In genomic region chr17:49106366-49107210, GRCh38 we compare ENCODE assay signal across 1 cellular context.
TF ChIP-seq lines count a peak whose summit lies in the region.

No MANE protein-coding gene starts in this region.

TF ChIP-seq in HepG2, 621 proteins besides CTCF, POLR2A, EP300 and RAD21 (continued from another document and continues in another):
- TF ChIP-seq ZBTB40 (IDR thresholded peaks at IDR 0.05): no peak
- no peak for TF ChIP-seq ZBTB40 (CRISPR knock-in tag; IDR thresholded peaks at IDR 0.05)
- TF ChIP-seq, protein P1, sequence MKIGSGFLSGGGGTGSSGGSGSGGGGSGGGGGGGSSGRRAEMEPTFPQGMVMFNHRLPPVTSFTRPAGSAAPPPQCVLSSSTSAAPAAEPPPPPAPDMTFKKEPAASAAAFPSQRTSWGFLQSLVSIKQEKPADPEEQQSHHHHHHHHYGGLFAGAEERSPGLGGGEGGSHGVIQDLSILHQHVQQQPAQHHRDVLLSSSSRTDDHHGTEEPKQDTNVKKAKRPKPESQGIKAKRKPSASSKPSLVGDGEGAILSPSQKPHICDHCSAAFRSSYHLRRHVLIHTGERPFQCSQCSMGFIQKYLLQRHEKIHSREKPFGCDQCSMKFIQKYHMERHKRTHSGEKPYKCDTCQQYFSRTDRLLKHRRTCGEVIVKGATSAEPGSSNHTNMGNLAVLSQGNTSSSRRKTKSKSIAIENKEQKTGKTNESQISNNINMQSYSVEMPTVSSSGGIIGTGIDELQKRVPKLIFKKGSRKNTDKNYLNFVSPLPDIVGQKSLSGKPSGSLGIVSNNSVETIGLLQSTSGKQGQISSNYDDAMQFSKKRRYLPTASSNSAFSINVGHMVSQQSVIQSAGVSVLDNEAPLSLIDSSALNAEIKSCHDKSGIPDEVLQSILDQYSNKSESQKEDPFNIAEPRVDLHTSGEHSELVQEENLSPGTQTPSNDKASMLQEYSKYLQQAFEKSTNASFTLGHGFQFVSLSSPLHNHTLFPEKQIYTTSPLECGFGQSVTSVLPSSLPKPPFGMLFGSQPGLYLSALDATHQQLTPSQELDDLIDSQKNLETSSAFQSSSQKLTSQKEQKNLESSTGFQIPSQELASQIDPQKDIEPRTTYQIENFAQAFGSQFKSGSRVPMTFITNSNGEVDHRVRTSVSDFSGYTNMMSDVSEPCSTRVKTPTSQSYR (CRISPR knock-in tag; IDR thresholded peaks at IDR 0.05; ENCODE audit: borderline replicate concordance): peak; percentile 60; the same call in 1 of the 2 replicates
- TF ChIP-seq ELF3 (CRISPR knock-in tag; IDR thresholded peaks at IDR 0.05): 0 out of 2 replicates have a peak, but pooled peaks have one; percentile 60
- TF ChIP-seq PPARG (CRISPR knock-in tag; conservative IDR thresholded peaks at IDR 0.05): peak; percentile 77
- no peak for TF ChIP-seq RAD51 (IDR thresholded peaks at IDR 0.05; ENCODE audit: borderline replicate concordance)
- peak; percentile 73; the same call in 1 of the 2 replicates for TF ChIP-seq ZNF501 (CRISPR knock-in tag; IDR thresholded peaks at IDR 0.05)
- no peak for TF ChIP-seq RFXANK (CRISPR knock-in tag; IDR thresholded peaks at IDR 0.05)
- TF ChIP-seq, protein P2, sequence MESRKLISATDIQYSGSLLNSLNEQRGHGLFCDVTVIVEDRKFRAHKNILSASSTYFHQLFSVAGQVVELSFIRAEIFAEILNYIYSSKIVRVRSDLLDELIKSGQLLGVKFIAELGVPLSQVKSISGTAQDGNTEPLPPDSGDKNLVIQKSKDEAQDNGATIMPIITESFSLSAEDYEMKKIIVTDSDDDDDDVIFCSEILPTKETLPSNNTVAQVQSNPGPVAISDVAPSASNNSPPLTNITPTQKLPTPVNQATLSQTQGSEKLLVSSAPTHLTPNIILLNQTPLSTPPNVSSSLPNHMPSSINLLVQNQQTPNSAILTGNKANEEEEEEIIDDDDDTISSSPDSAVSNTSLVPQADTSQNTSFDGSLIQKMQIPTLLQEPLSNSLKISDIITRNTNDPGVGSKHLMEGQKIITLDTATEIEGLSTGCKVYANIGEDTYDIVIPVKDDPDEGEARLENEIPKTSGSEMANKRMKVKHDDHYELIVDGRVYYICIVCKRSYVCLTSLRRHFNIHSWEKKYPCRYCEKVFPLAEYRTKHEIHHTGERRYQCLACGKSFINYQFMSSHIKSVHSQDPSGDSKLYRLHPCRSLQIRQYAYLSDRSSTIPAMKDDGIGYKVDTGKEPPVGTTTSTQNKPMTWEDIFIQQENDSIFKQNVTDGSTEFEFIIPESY (CRISPR knock-in tag; IDR thresholded peaks at IDR 0.05): peak; percentile 59; the same call in 1 of the 2 replicates
- peak; percentile 88; the same call in 1 of the 2 replicates for TF ChIP-seq SP140L (CRISPR knock-in tag; IDR thresholded peaks at IDR 0.05; ENCODE audit: borderline replicate concordance)
- TF ChIP-seq ZNF720 (CRISPR knock-in tag; IDR thresholded peaks at IDR 0.05): no peak
- no peak for TF ChIP-seq E2F1 (CRISPR knock-in tag; IDR thresholded peaks at IDR 0.05)
- TF ChIP-seq, protein P3, sequence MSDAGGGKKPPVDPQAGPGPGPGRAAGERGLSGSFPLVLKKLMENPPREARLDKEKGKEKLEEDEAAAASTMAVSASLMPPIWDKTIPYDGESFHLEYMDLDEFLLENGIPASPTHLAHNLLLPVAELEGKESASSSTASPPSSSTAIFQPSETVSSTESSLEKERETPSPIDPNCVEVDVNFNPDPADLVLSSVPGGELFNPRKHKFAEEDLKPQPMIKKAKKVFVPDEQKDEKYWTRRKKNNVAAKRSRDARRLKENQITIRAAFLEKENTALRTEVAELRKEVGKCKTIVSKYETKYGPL (CRISPR knock-in tag; IDR thresholded peaks at IDR 0.05): peak; percentile 96
- no peak for TF ChIP-seq GMEB2 (CRISPR knock-in tag; IDR thresholded peaks at IDR 0.05; ENCODE audit: low read depth)
- no peak for TF ChIP-seq ZNF446 (CRISPR knock-in tag; IDR thresholded peaks at IDR 0.05)
- TF ChIP-seq PHB2 (IDR thresholded peaks at IDR 0.05; ENCODE audit: partially characterized antibody): no peak
- peak; percentile 89 for TF ChIP-seq ATF3 (CRISPR knock-in tag; IDR thresholded peaks at IDR 0.05)
- TF ChIP-seq ZFP1 (CRISPR knock-in tag; IDR thresholded peaks at IDR 0.05): 0 out of 2 replicates have a peak, but pooled peaks have one; percentile 68
- no peak for TF ChIP-seq PTBP1 (IDR thresholded peaks at IDR 0.05; ENCODE audit: low read depth, low read length, poor library complexity, severe bottlenecking)
- peak; percentile 82; the same call in 1 of the 2 replicates for TF ChIP-seq KDM3A (CRISPR knock-in tag; IDR thresholded peaks at IDR 0.05; ENCODE audit: low read depth)
- peak; percentile 70 for TF ChIP-seq SOX13 (IDR thresholded peaks at IDR 0.05)
- TF ChIP-seq SOX13 (CRISPR knock-in tag; conservative IDR thresholded peaks at IDR 0.05 in 1 of 2, IDR thresholded peaks at IDR 0.05 in 1 of 2): peak in 1 of 2 experiments; percentile 96; a peak in 2 of 4 replicates
- TF ChIP-seq CBX2 (IDR thresholded peaks at IDR 0.05; ENCODE audit: low read depth, low read length): no peak
- TF ChIP-seq CBX2 (CRISPR knock-in tag; IDR thresholded peaks at IDR 0.05; ENCODE audit: low read depth): no peak
- no peak; the same call in 1 of the 2 replicates for TF ChIP-seq ARID4A (CRISPR knock-in tag; IDR thresholded peaks at IDR 0.05; ENCODE audit: borderline replicate concordance)
- no peak for TF ChIP-seq SUZ12 (IDR thresholded peaks at IDR 0.05; ENCODE audit: low read depth, low read length)
- TF ChIP-seq HBP1 (CRISPR knock-in tag; IDR thresholded peaks at IDR 0.05; ENCODE audit: low read depth): no peak; the same call in 1 of the 2 replicates
- 0 out of 2 replicates have a peak, but pooled peaks have one; percentile 55 for TF ChIP-seq ELF4 (CRISPR knock-in tag; IDR thresholded peaks at IDR 0.05; ENCODE audit: borderline replicate concordance)
- no peak for TF ChIP-seq CREB1 (IDR thresholded peaks at IDR 0.05)
- TF ChIP-seq CREB1 (CRISPR knock-in tag; IDR thresholded peaks at IDR 0.05): peak; percentile 83
- TF ChIP-seq HDAC2 (CRISPR knock-in tag; IDR thresholded peaks at IDR 0.05): peak; percentile 98
- no peak for TF ChIP-seq FOXP1 (IDR thresholded peaks at IDR 0.05)
- peak; percentile 89 for TF ChIP-seq FOXP1 (CRISPR knock-in tag; IDR thresholded peaks at IDR 0.05)
